Comparison of ENCODE assay signal across 37 cellular contexts in the genomic region with DNA sequence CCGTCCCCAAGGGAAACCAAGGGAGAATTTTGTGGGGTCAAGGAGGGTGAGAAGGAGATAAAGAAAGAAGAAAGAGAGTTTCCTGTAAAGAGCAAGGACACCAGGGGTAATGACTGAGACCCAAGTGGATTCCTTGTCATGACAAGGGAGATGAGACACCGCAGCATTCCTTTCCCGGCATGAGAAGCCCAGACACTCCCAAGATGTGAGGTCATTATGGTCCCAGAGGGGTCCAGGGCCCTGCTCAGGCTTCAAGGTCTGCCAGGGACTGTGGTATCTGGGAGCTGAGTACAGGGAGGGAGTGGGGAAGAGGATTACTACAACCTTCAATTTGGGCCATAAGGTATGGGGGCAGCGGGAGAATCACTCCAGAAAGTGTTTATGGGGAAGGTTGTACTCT. TPM values are rescaled to one million over a fixed set of nuclear protein-coding genes. Genes with fewer than 3 reads are reported as not detected.
"Had no signal": no experiment of that assay in that cellular context is flagged by ENCODE, and none has a peak within 500 bp of the region (broad histone marks: within the 10 kb centered on the region; RNA-seq: fewer than 3 reads in every experiment).

No MANE protein-coding gene starts in this region.

- H3K27me3 ChIP-seq: adrenal gland had no signal

- H3K9me3 ChIP-seq: adrenal gland had no signal

- H3K27ac Mint-ChIP-seq: activated CD8-positive, alpha-beta T cell treated with anti-CD3 and anti-CD28 coated beads for 36 hours; activated T-cell treated with anti-CD3 and anti-CD28 coated beads, Interleukin-2, amount 50 U/mL, for 24 hours; activated T-helper 2 cell treated with anti-CD3 and anti-CD28 coated beads, Interferon-gamma antibody, Interleukin-2, Interleukin-4, amounts not matched to agents 10 μg/mL and 5 μg/mL and 100 μg/mL, durations not matched to agents 14 hours and 24 hours and 36 hours; T-cell had no signal

- DNase-seq: activated CD4-positive, alpha-beta T cell treated with anti-CD3 and anti-CD28 coated beads for 1 hour; activated CD4-positive, alpha-beta T cell treated with anti-CD3 and anti-CD28 coated beads for 48 hours; activated CD4-positive, alpha-beta T cell treated with anti-CD3 and anti-CD28 coated beads, Interleukin-2, amount 50 U/mL, for 4 hours; activated CD4-positive, CD25-positive, alpha-beta regulatory T cell; activated CD8-positive, alpha-beta T cell treated with anti-CD3 and anti-CD28 coated beads for 36 hours; activated gamma-delta T cell; activated naive CD4-positive, alpha-beta T cell treated with Interleukin-2 at 50 U/mL for 16 hours; activated T-cell treated with anti-CD3 and anti-CD28 coated beads, Interleukin-2, amount 50 U/mL, for 24 hours; adrenal gland; anterior cingulate cortex; caudate nucleus; MM.1S; MV-4-11; NCI-H1092; NCI-H1436 treated with DMSO at 0.1 percent for 48 hours; NCI-H1694 treated with DMSO at 0.1 percent for 48 hours; NCI-H2029; NCI-H510A; NCI-H526; NCI-H748 treated with DMSO at 0.1 percent for 48 hours; NK-92 treated with Interleukin-12 subunit alpha and Interleukin-12 subunit beta, amount 100 ng/mL, for 24 hours; PC-9; SIG-M5; T-cell; T1000; WERI-Rb-1 had no signal

- H3K9ac ChIP-seq: KMS-11 had no signal

- ATAC-seq: activated CD8-positive, alpha-beta T cell treated with anti-CD3 and anti-CD28 coated beads for 36 hours; activated naive CD4-positive, alpha-beta T cell treated with anti-CD3 and anti-CD28 coated beads, Interleukin-2, amount 50 U/mL, for 72 hours; Right ventricle myocardium inferior; T-cell had no signal

- H3K9me3 Mint-ChIP-seq: activated CD8-positive, alpha-beta T cell treated with anti-CD3 and anti-CD28 coated beads for 36 hours; activated naive CD4-positive, alpha-beta T cell treated with anti-CD3 and anti-CD28 coated beads, Interleukin-2, amount 50 U/mL, for 72 hours; activated T-cell treated with anti-CD3 and anti-CD28 coated beads, Interleukin-2, amount 50 U/mL, for 24 hours; activated T-helper 2 cell treated with anti-CD3 and anti-CD28 coated beads, Interferon-gamma antibody, Interleukin-2, Interleukin-4, amounts not matched to agents 10 μg/mL and 5 μg/mL and 100 μg/mL, durations not matched to agents 14 hours and 24 hours and 36 hours; T-cell had no signal

- H3K4me3 Mint-ChIP-seq: activated CD8-positive, alpha-beta T cell treated with anti-CD3 and anti-CD28 coated beads for 36 hours; activated T-cell treated with anti-CD3 and anti-CD28 coated beads, Interleukin-2, amount 50 U/mL, for 24 hours; T-cell had no signal

- H3K4me2 ChIP-seq: KMS-11, PC-9 had no signal

- H3K36me3 ChIP-seq: adrenal gland, WERI-Rb-1 had no signal

- H3K36me3 Mint-ChIP-seq: activated naive CD4-positive, alpha-beta T cell treated with anti-CD3 and anti-CD28 coated beads, Interleukin-2, amount 50 U/mL, for 72 hours; brain; T-cell had no signal

- H3K4me1 ChIP-seq: adrenal gland had no signal

- H3K4me3 ChIP-seq: adrenal gland, PC-9 had no signal

- H3K27ac ChIP-seq: adrenal gland, KMS-11, PC-9, RWPE1, WERI-Rb-1 had no signal

RNA-seq across cellular contexts. Expression of a gene that starts 58.1 kb away (rescaled TPM):
- total RNA-seq: bronchial epithelial cell; LHCN-M2; OCI-LY7; SK-MEL-5; T-helper 2 cell treated with Interferon-gamma antibody and Interleukin-4, amounts not matched to agents 100 ng/mL and 5 ng/mL, for 36 hours had no signal
